ENCODE assay signal across 8 cellular contexts in genomic region chr17:65099941-65100315, GRCh38.
DNase-seq lines count a peak whose midpoint lies in the region; ATAC-seq and TF ChIP-seq lines count a peak whose summit lies in the region.

No MANE protein-coding gene starts in this region.

- H3K27me3 ChIP-seq in GM06990 (replicated peaks; ENCODE audit: control insufficient read depth, insufficient read depth, low read length) (no peaks in the 10 kb centered on the region), HUES48 (ENCODE audit: control insufficient read depth, insufficient read depth, low read length) (no peaks in the 10 kb centered on the region), muscle layer of duodenum (ENCODE audit: low read depth, low read length) (no peaks in the 10 kb centered on the region)

- peaks cover 6% of the 10 kb centered on the region for H3K36me3 Mint-ChIP-seq in stimulated activated effector memory CD8-positive, alpha-beta T cell treated with anti-CD3 and anti-CD28 coated beads, Interleukin-12 subunit alpha, Interleukin-12 subunit beta, amount 100 ng/mL, for 72 hours

- H3K9me3 Mint-ChIP-seq in stimulated activated effector memory CD8-positive, alpha-beta T cell treated with anti-CD3 and anti-CD28 coated beads, Interleukin-12 subunit alpha, Interleukin-12 subunit beta, amount 100 ng/mL, for 72 hours, result no peaks in the 10 kb centered on the region

- peaks cover 7% of the 10 kb centered on the region; the same call in 1 of the 2 replicates for H3K4me1 ChIP-seq in HUES48 (ENCODE audit: control insufficient read depth, insufficient read depth, low read length)
- peaks cover 0 to 6% of the 10 kb centered on the region in 2 donors for H3K4me1 ChIP-seq in muscle layer of duodenum (ENCODE audit: control insufficient read depth in 1 of 2, insufficient read depth in 2 of 2, low read length in 2 of 2)

- TF ChIP-seq CTCF in GM06990 (IDR thresholded peaks at IDR 0.05; ENCODE audit: insufficient read depth, low read length, poor library complexity, severe bottlenecking), result no peak

- H3K9me3 ChIP-seq in HUES48 (ENCODE audit: control insufficient read depth, insufficient read depth, low read length), result no peaks in the 10 kb centered on the region
- no peaks in the 10 kb centered on the region for H3K9me3 ChIP-seq in muscle layer of duodenum (ENCODE audit: control insufficient read depth in 1 of 2, low read length in 2 of 2)

- H3K36me3 ChIP-seq in GM06990 (ENCODE audit: control insufficient read depth, insufficient read depth, low read length), result no peaks in the 10 kb centered on the region
- H3K36me3 ChIP-seq in HUES48 (ENCODE audit: control insufficient read depth, insufficient read depth, low read length), result no peaks in the 10 kb centered on the region
- no peaks in the 10 kb centered on the region for H3K36me3 ChIP-seq in muscle layer of duodenum (ENCODE audit: control insufficient read depth in 1 of 2, insufficient read depth in 2 of 2, low read length in 2 of 2)

- peak overlapping the region; percentile 89 for H3K27ac Mint-ChIP-seq in stimulated activated effector memory CD8-positive, alpha-beta T cell treated with anti-CD3 and anti-CD28 coated beads, Interleukin-12 subunit alpha, Interleukin-12 subunit beta, amount 100 ng/mL, for 72 hours

- H3K9ac ChIP-seq in HUES48 (ENCODE audit: low read depth, low read length), result no peak overlapping the region

- peak; percentile 77 for ATAC-seq in GM21529 (IDR thresholded peaks at IDR 0.05; ENCODE audit: unreplicated experiment)
- ATAC-seq in stimulated activated effector memory CD8-positive, alpha-beta T cell treated with anti-CD3 and anti-CD28 coated beads, Interleukin-12 subunit alpha, Interleukin-12 subunit beta, amount 100 ng/mL, for 72 hours, result peak; percentile 91

- no peak overlapping the region for H3K27ac ChIP-seq in HUES48 (ENCODE audit: low read depth, low read length)
- peak overlapping the region; percentile 71 for H3K27ac ChIP-seq in muscle layer of duodenum (ENCODE audit: low read length)

- peaks cover 14% of the 10 kb centered on the region for H3K4me1 Mint-ChIP-seq in stimulated activated effector memory CD8-positive, alpha-beta T cell treated with anti-CD3 and anti-CD28 coated beads, Interleukin-12 subunit alpha, Interleukin-12 subunit beta, amount 100 ng/mL, for 72 hours

- peak overlapping the region; percentile 76 for H3K4me3 Mint-ChIP-seq in stimulated activated effector memory CD8-positive, alpha-beta T cell treated with anti-CD3 and anti-CD28 coated beads, Interleukin-12 subunit alpha, Interleukin-12 subunit beta, amount 100 ng/mL, for 72 hours

- peak; percentile 70 for DNase-seq in GM06990 (ENCODE audit: extremely low read depth, insufficient read length)
- DNase-seq in activated CD4-positive, alpha-beta T cell treated with anti-CD3 and anti-CD28 coated beads for 24 hours (ENCODE audit: low read depth in 2 of 2), result peak; percentile 69 to 72
- DNase-seq in dedifferentiated amniotic fluid mesenchymal stem cell (ENCODE audit: extremely low spot score), result peak; percentile 33
- peak; percentile 58 to 90 for DNase-seq in stimulated activated effector memory CD8-positive, alpha-beta T cell treated with anti-CD3 and anti-CD28 coated beads, Interleukin-12 subunit alpha, Interleukin-12 subunit beta, amount 100 ng/mL, for 72 hours (ENCODE audit: low spot score in 2 of 2)
- no peak for DNase-seq in superior temporal gyrus (ENCODE audit: extremely low spot score)

- H3K4me3 ChIP-seq in GM06990 (replicated peaks; ENCODE audit: low read depth, low read length), result peak overlapping the region; percentile 73
- peak overlapping the region; percentile 12; the same call in 1 of the 2 replicates for H3K4me3 ChIP-seq in HUES48 (ENCODE audit: low read depth, low read length)
- peak overlapping the region; percentile 65 to 74 for H3K4me3 ChIP-seq in muscle layer of duodenum (ENCODE audit: low read depth in 1 of 2, low read length in 2 of 2)

Comparison
In these comparisons a context has a peak if more than half of its experiments do, and no peak if none do; other contexts are left out.
1. H3K4me3 ChIP-seq: peak in every context shown above with its lines; median percentile 73 in GM06990; 70 in muscle layer of duodenum; 12 in HUES48.